ENCODE assay signal across 1 cellular context in genomic region chr11:70580036-70580805, GRCh38.
TF ChIP-seq lines count a peak whose summit lies in the region.

No MANE protein-coding gene starts in this region.

TF ChIP-seq in HEK293, 187 proteins besides CTCF, POLR2A, EP300 and RAD21 (continued from another document):
- TF ChIP-seq, protein P1, sequence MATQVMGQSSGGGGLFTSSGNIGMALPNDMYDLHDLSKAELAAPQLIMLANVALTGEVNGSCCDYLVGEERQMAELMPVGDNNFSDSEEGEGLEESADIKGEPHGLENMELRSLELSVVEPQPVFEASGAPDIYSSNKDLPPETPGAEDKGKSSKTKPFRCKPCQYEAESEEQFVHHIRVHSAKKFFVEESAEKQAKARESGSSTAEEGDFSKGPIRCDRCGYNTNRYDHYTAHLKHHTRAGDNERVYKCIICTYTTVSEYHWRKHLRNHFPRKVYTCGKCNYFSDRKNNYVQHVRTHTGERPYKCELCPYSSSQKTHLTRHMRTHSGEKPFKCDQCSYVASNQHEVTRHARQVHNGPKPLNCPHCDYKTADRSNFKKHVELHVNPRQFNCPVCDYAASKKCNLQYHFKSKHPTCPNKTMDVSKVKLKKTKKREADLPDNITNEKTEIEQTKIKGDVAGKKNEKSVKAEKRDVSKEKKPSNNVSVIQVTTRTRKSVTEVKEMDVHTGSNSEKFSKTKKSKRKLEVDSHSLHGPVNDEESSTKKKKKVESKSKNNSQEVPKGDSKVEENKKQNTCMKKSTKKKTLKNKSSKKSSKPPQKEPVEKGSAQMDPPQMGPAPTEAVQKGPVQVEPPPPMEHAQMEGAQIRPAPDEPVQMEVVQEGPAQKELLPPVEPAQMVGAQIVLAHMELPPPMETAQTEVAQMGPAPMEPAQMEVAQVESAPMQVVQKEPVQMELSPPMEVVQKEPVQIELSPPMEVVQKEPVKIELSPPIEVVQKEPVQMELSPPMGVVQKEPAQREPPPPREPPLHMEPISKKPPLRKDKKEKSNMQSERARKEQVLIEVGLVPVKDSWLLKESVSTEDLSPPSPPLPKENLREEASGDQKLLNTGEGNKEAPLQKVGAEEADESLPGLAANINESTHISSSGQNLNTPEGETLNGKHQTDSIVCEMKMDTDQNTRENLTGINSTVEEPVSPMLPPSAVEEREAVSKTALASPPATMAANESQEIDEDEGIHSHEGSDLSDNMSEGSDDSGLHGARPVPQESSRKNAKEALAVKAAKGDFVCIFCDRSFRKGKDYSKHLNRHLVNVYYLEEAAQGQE (tag by site-specific recombination; IDR thresholded peaks at IDR 0.05) = peak; percentile 94
